ENCODE assay signal across 20 cellular contexts in genomic region chr1:37461698-37462436, GRCh38.
"Had no signal": no experiment of that assay in that cellular context is flagged by ENCODE, and none has a peak within 500 bp of the region (broad histone marks: within the 10 kb centered on the region; RNA-seq: fewer than 3 reads in every experiment).

No MANE protein-coding gene starts in this region.

- H3K27me3 ChIP-seq: colonic mucosa, esophagus squamous epithelium, neutrophil, pancreas, sigmoid colon, suprapubic skin, transverse colon had no signal

- H3K9me3 ChIP-seq: colonic mucosa, esophagus squamous epithelium, lower lobe of right lung, neutrophil, pancreas, sigmoid colon, suprapubic skin, transverse colon had no signal

- H3K4me1 ChIP-seq: colonic mucosa, sigmoid colon, transverse colon had no signal

- H3K27ac ChIP-seq: colonic mucosa, esophagus squamous epithelium, lower lobe of right lung, neutrophil, pancreas, sigmoid colon, suprapubic skin, transverse colon had no signal

- FAIRE-seq: frontal cortex, keratinocyte, pancreas had no signal

- DNase-seq: colonic mucosa; effector memory CD4-positive, alpha-beta T cell; erythroblast; esophagus squamous epithelium; hypothalamus; left ventricle myocardium superior; lower lobe of right lung; naive B cell; pancreas; sigmoid colon; stimulated activated CD4-positive, alpha-beta T cell treated with anti-CD3 and anti-CD28 coated beads, Interleukin-2, amount 100 ng/mL, for 24 hours; stimulated activated CD4-positive, alpha-beta T cell treated with anti-CD3 and anti-CD28 coated beads, Interleukin-4, amount 100 ng/mL, for 24 hours; stimulated activated naive CD8-positive, alpha-beta T cell treated with anti-CD3 and anti-CD28 coated beads, Interleukin-15, Interleukin-2, amounts not matched to agents 100 U/mL and 50 U/mL, for 24 hours; transverse colon had no signal

- H3K4me3 ChIP-seq: colonic mucosa, esophagus squamous epithelium, lower lobe of right lung, pancreas, sigmoid colon, suprapubic skin, transverse colon had no signal

- H3K36me3 ChIP-seq: colonic mucosa, lower lobe of right lung, neutrophil, pancreas, sigmoid colon, suprapubic skin, transverse colon had no signal

- ATAC-seq: left ventricle myocardium superior; lower lobe of right lung; natural killer cell treated with Interleukin-12 subunit alpha and Interleukin-12 subunit beta and Interleukin-15 and Interleukin-18, amount 100 ng/mL, for 72 hours; pancreas; stimulated activated memory B cell treated with anti-CD40 and anti-IgM and Interleukin-4, amounts not matched to agents 10 μg/mL and 1 μg/mL and 100 μg/mL, for 72 hours; stimulated activated naive CD8-positive, alpha-beta T cell treated with anti-CD3 and anti-CD28 coated beads, Interleukin-15, Interleukin-2, amounts not matched to agents 100 U/mL and 50 U/mL, for 24 hours had no signal
